8 cellular contexts compared by ENCODE assay signal in genomic region chr19:43446746-43447489, GRCh38. TPM values are rescaled to one million over a fixed set of nuclear protein-coding genes. Genes with fewer than 3 reads are reported as not detected.
DNase-seq lines count a peak whose midpoint lies in the region; ATAC-seq and TF ChIP-seq lines count a peak whose summit lies in the region.

No MANE protein-coding gene starts in this region.

- DNase-seq in Daoy (ENCODE audit: low read depth) (peak; percentile 75), Karpas-422 (peak; percentile 87), SHP77 (lab: John Stamatoyannopoulos, UW) (peak; percentile 35 to 43), foreskin keratinocyte (peak in 1 of 2 donors; percentile 59), osteocyte (ENCODE audit: extremely low spot score, unreplicated experiment) (peak; percentile 91), thyroid gland (peak; percentile 69 to 83)
- peak; percentile 75 for DNase-seq in activated T-helper 9 cell treated with anti-CD3 and anti-CD28 coated beads, Interleukin-2, amount 50 U/mL, for 16 hours (ENCODE audit: low read depth)

- no peaks in the 10 kb centered on the region for H3K36me3 Mint-ChIP-seq in osteocyte (ENCODE audit: unreplicated experiment)

- H2AFZ ChIP-seq in Karpas-422 (ENCODE audit: low read length): no peak overlapping the region

- peak; percentile 46 for ATAC-seq in foreskin keratinocyte
- no peak for ATAC-seq in GM21576 (IDR thresholded peaks at IDR 0.05; ENCODE audit: unreplicated experiment)

- H3K4me2 ChIP-seq in Karpas-422 (ENCODE audit: low read depth, low read length, poor library complexity, severe bottlenecking): no peak overlapping the region

- TF ChIP-seq CTCF in foreskin keratinocyte (conservative IDR thresholded peaks at IDR 0.05) (peak; percentile 95), osteocyte (IDR thresholded peaks at IDR 0.05) (peak; percentile 96), thyroid gland (IDR thresholded peaks at IDR 0.05) (peak; percentile 76 to 92 (median 90))

- no peaks in the 10 kb centered on the region for H3K79me2 ChIP-seq in Karpas-422 (ENCODE audit: low read length)

- no peaks in the 10 kb centered on the region for H3K9me3 ChIP-seq in Karpas-422 (ENCODE audit: low read length)
- no peaks in the 10 kb centered on the region for H3K9me3 ChIP-seq in thyroid gland

- no peaks in the 10 kb centered on the region for H3K4me1 ChIP-seq in Karpas-422 (ENCODE audit: low read length)
- H3K4me1 ChIP-seq in foreskin keratinocyte: peaks cover 14% of the 10 kb centered on the region
- H3K4me1 ChIP-seq in thyroid gland: no peaks in the 10 kb centered on the region

- intact Hi-C loops in thyroid gland (cut with DNase I): loop anchor here (2.0 to 10.0 kb wide), 2 partner anchors 72 to 208 kb away; no protein-coding TSS in a partner anchor

- H3K27me3 ChIP-seq in Karpas-422 (ENCODE audit: low read length): no peaks in the 10 kb centered on the region
- no peaks in the 10 kb centered on the region for H3K27me3 ChIP-seq in foreskin keratinocyte
- H3K27me3 ChIP-seq in thyroid gland: no peaks in the 10 kb centered on the region

- H3K4me1 Mint-ChIP-seq in osteocyte (ENCODE audit: unreplicated experiment): no peaks in the 10 kb centered on the region

- H3K9me2 ChIP-seq in Karpas-422 (replicated peaks; ENCODE audit: insufficient read depth, low read length): no peaks in the 10 kb centered on the region

- H3K9ac ChIP-seq in Karpas-422 (ENCODE audit: low read length): no peak overlapping the region

- no peak overlapping the region for H3K27ac Mint-ChIP-seq in osteocyte (ENCODE audit: unreplicated experiment)

- H3K27ac ChIP-seq in Karpas-422 (ENCODE audit: low read length): no peak overlapping the region
- peak overlapping the region; percentile 23 for H3K27ac ChIP-seq in foreskin keratinocyte
- no peak overlapping the region for H3K27ac ChIP-seq in thyroid gland

- H4K20me1 ChIP-seq in Karpas-422 (ENCODE audit: insufficient read depth, low read depth, low read length): no peaks in the 10 kb centered on the region

- no peak overlapping the region for H3K4me3 Mint-ChIP-seq in osteocyte (ENCODE audit: unreplicated experiment)

- no peak overlapping the region for H3K4me3 ChIP-seq in Karpas-422 (ENCODE audit: low read length)
- H3K4me3 ChIP-seq in thyroid gland (replicated peaks in 1 of 3): no peak overlapping the region

- peaks cover 17% of the 10 kb centered on the region for H3K27me3 Mint-ChIP-seq in osteocyte (ENCODE audit: unreplicated experiment)

- no peak for TF ChIP-seq POLR2A in thyroid gland (IDR thresholded peaks at IDR 0.05)

- 22 to 25% methylated on average over 14 of the region's 14 CpGs for WGBS in thyroid gland, 2 donors

- H3K36me3 ChIP-seq in Karpas-422 (ENCODE audit: insufficient read depth, low read length) (no peaks in the 10 kb centered on the region), thyroid gland (no peaks in the 10 kb centered on the region)

- H3K9me3 Mint-ChIP-seq in osteocyte (ENCODE audit: unreplicated experiment): no peaks in the 10 kb centered on the region

RNA-seq across cellular contexts. Expression of gene LYPD3, which starts 18.5 kb away (rescaled TPM):
- total RNA-seq in Daoy (2014; rRNA removed; shearing (Covaris generic)): 0.74 TPM in 1 of 2 replicates, not detected in the other
- total RNA-seq in Karpas-422 (2014; rRNA removed; shearing (Covaris generic); ENCODE audit: low replicate concordance): not detected in 2 replicates
- total RNA-seq in foreskin keratinocyte: 16.3 and 18.0 TPM in 2 replicates
- polyA plus RNA-seq in foreskin keratinocyte: 31.8 and 43.1 TPM in 2 replicates
- 0.27 TPM in 1 of 2 replicates, not detected in the other for total RNA-seq in osteocyte
- under 1 TPM in 1 of 4 donors, not detected in 3; 0.78 TPM for total RNA-seq in thyroid gland

RNA-seq across cellular contexts. Expression of gene TEX101, which starts 32.2 kb away (rescaled TPM):
- total RNA-seq in Daoy (2014; rRNA removed; shearing (Covaris generic)): not detected in 2 replicates
- not detected in 2 replicates for total RNA-seq in Karpas-422 (2014; rRNA removed; shearing (Covaris generic); ENCODE audit: low replicate concordance)
- not detected in 2 replicates for total RNA-seq in foreskin keratinocyte
- polyA plus RNA-seq in foreskin keratinocyte: not detected in 2 replicates
- total RNA-seq in osteocyte: not detected in 2 replicates
- total RNA-seq in thyroid gland: under 1 TPM in 1 of 4 donors, not detected in 3; 0.81 TPM

RNA-seq across cellular contexts. Expression of gene PHLDB3, which starts 57.6 kb away (rescaled TPM):
- total RNA-seq in Daoy (2014; rRNA removed; shearing (Covaris generic)): 7.8 and 17.6 TPM in 2 replicates
- 5.6 and 9.9 TPM in 2 replicates for total RNA-seq in Karpas-422 (2014; rRNA removed; shearing (Covaris generic); ENCODE audit: low replicate concordance)
- total RNA-seq in foreskin keratinocyte (14.8 and 15.4 TPM in 2 replicates), osteocyte (6.7 and 8.5 TPM in 2 replicates), thyroid gland (10 to 100 TPM in 1 of 4 donors, 1 to 10 TPM in 3; 4.4 to 19.6 (median 7.4) TPM)
- polyA plus RNA-seq in foreskin keratinocyte: 9.8 and 11.2 TPM in 2 replicates
